ENCODE assay signal across 27 cellular contexts in genomic region chr2:46114981-46115380, GRCh38.
"Had no signal": no experiment of that assay in that cellular context is flagged by ENCODE, and none has a peak within 500 bp of the region (broad histone marks: within the 10 kb centered on the region; RNA-seq: fewer than 3 reads in every experiment).

No MANE protein-coding gene starts in this region.

- H3K27me3 ChIP-seq: colonic mucosa, heart left ventricle, stomach, thyroid gland, upper lobe of right lung had no signal

- DNase-seq: activated CD4-positive, alpha-beta T cell treated with anti-CD3 and anti-CD28 coated beads for 48 hours; activated CD4-positive, alpha-beta T cell treated with anti-CD3 and anti-CD28 coated beads, Interleukin-2, amount 50 U/mL, for 48 hours; activated CD8-positive, alpha-beta memory T cell treated with anti-CD3 and anti-CD28 coated beads for 24 hours; activated effector memory CD4-positive, alpha-beta T cell treated with Interleukin-2 at 50 U/mL for 16 hours; activated naive CD4-positive, alpha-beta T cell treated with Interleukin-2 at 50 U/mL for 16 hours; anterior cingulate cortex; cerebellar nuclear complex; colonic mucosa; effector CD8-positive, alpha-beta T cell; erythroblast; heart left ventricle; hypothalamus; immature natural killer cell; kidney; left colon; midbrain; naive thymus-derived CD8-positive, alpha-beta T cell; nucleus accumbens; psoas muscle; stimulated activated CD4-positive, alpha-beta T cell treated with anti-CD3 and anti-CD28 coated beads, Interleukin-15, amount 100 ng/mL, for 24 hours; stimulated activated CD4-positive, alpha-beta T cell treated with anti-CD3 and anti-CD28 coated beads, Interleukin-2, amount 100 ng/mL, for 24 hours; stimulated activated naive B cell treated with anti-CD40 and anti-IgM and Interleukin-4, amounts not matched to agents 10 μg/mL and 1 μg/mL and 100 μg/mL, for 72 hours; stomach; thyroid gland; upper lobe of right lung had no signal

- H3K9ac ChIP-seq: parathyroid adenoma had no signal

- H3K4me1 ChIP-seq: colonic mucosa had no signal

- H3K4me3 ChIP-seq: colonic mucosa, heart left ventricle, psoas muscle, stomach, thyroid gland, upper lobe of right lung had no signal

- H3K36me3 ChIP-seq: colonic mucosa, heart left ventricle, stomach, thyroid gland, upper lobe of right lung had no signal

- H3K9me3 ChIP-seq: colonic mucosa, psoas muscle, stomach, thyroid gland, upper lobe of right lung had no signal

- H2AFZ ChIP-seq: parathyroid adenoma had no signal

- H3K27ac ChIP-seq: colonic mucosa, parathyroid adenoma, psoas muscle, stomach, thyroid gland, upper lobe of right lung, VCaP had no signal
